In genomic region chr17:79464310-79465010, GRCh38 we compare ENCODE assay signal across 15 cellular contexts.
"Had no signal": no experiment of that assay in that cellular context is flagged by ENCODE, and none has a peak within 500 bp of the region (broad histone marks: within the 10 kb centered on the region; RNA-seq: fewer than 3 reads in every experiment).

No MANE protein-coding gene starts in this region.

- H3K4me1 Mint-ChIP-seq: activated T-helper 17 cell treated with anti-CD3 and anti-CD28 coated beads, Interleukin-2, amount 50 U/mL, for 72 hours; naive B cell; stimulated activated memory B cell treated with anti-CD40 and anti-IgM and Interleukin-4, amounts not matched to agents 10 μg/mL and 1 μg/mL and 100 μg/mL, for 72 hours had no signal

- H3K4me3 ChIP-seq: breast epithelium, esophagus muscularis mucosa, hepatocyte, tibial nerve had no signal

- H3K27me3 Mint-ChIP-seq: activated T-helper 17 cell treated with anti-CD3 and anti-CD28 coated beads, Interleukin-2, amount 50 U/mL, for 72 hours had no signal

- H3K4me1 ChIP-seq: breast epithelium, esophagus muscularis mucosa had no signal

- H3K36me3 Mint-ChIP-seq: naive B cell; stimulated activated memory B cell treated with anti-CD40 and anti-IgM and Interleukin-4, amounts not matched to agents 10 μg/mL and 1 μg/mL and 100 μg/mL, for 72 hours had no signal

- H3K9me3 ChIP-seq: breast epithelium, esophagus muscularis mucosa, tibial nerve had no signal

- H3K9me3 Mint-ChIP-seq: activated T-helper 17 cell treated with anti-CD3 and anti-CD28 coated beads, Interleukin-2, amount 50 U/mL, for 72 hours; stimulated activated memory B cell treated with anti-CD40 and anti-IgM and Interleukin-4, amounts not matched to agents 10 μg/mL and 1 μg/mL and 100 μg/mL, for 72 hours had no signal

- H3K27ac ChIP-seq: breast epithelium, esophagus muscularis mucosa, hepatocyte, tibial nerve had no signal

- H2AFZ ChIP-seq: hepatocyte had no signal

- H3K4me3 Mint-ChIP-seq: activated T-helper 17 cell treated with anti-CD3 and anti-CD28 coated beads, Interleukin-2, amount 50 U/mL, for 72 hours; naive B cell; stimulated activated memory B cell treated with anti-CD40 and anti-IgM and Interleukin-4, amounts not matched to agents 10 μg/mL and 1 μg/mL and 100 μg/mL, for 72 hours had no signal

- H3K4me2 ChIP-seq: hepatocyte had no signal

- H3K27me3 ChIP-seq: hepatocyte had no signal

- H3K79me2 ChIP-seq: hepatocyte had no signal

- ATAC-seq: activated T-helper 17 cell treated with anti-CD3 and anti-CD28 coated beads, Interleukin-2, amount 50 U/mL, for 72 hours; left lobe of liver; stimulated activated memory B cell treated with anti-CD40 and anti-IgM and Interleukin-4, amounts not matched to agents 10 μg/mL and 1 μg/mL and 100 μg/mL, for 72 hours had no signal

- H3K36me3 ChIP-seq: breast epithelium, esophagus muscularis mucosa, tibial nerve had no signal

- H3K27ac Mint-ChIP-seq: activated T-helper 17 cell treated with anti-CD3 and anti-CD28 coated beads, Interleukin-2, amount 50 U/mL, for 72 hours; naive B cell; stimulated activated memory B cell treated with anti-CD40 and anti-IgM and Interleukin-4, amounts not matched to agents 10 μg/mL and 1 μg/mL and 100 μg/mL, for 72 hours had no signal

- DNase-seq: activated CD4-positive, alpha-beta T cell treated with anti-CD3 and anti-CD28 coated beads, Interleukin-2, amount 50 U/mL, for 1 hour; activated naive CD4-positive, alpha-beta T cell treated with Interleukin-2 at 50 U/mL for 16 hours; aorta; islet precursor cell; mammary epithelial cell; naive B cell; stimulated activated CD4-positive, alpha-beta T cell treated with anti-CD3 and anti-CD28 coated beads, Interleukin-2, amount 100 ng/mL, for 48 hours; T-helper 2 cell had no signal
